ENCODE assay signal across 10 cellular contexts in the genomic region with DNA sequence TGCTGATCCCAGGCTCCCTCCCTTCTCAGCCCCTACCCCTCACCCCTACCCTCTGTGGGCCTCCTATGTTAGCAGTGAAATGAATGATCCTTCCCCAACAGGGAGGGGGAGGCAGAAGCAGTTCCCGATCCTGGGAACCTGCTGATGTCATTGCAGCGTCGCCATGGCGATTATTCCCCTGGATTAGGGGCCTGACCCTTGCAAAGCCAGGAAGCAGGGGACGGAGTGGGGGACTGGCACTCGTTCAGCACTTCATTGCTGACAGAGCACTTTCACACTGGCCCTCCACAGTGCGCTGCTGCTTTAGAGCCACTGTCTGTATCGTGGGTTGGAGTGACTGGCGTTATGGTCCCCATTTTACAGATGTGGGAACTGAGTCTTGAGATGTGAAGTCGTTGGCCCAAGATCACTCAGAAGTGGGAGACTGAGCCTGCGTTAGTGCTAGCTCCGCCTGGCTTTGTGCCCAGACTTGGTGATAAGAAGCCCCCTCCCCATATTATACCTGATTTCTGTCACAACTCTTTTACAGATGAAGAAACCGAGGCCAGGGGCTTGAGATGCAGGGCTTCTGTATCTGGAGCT. TPM values are rescaled to one million over a fixed set of nuclear protein-coding genes. Genes with fewer than 3 reads are reported as not detected.
DNase-seq lines count a peak whose midpoint lies in the region; ATAC-seq and TF ChIP-seq lines count a peak whose summit lies in the region.
"Had no signal": no experiment of that assay in that cellular context is flagged by ENCODE, and none has a peak within 500 bp of the region (broad histone marks: within the 10 kb centered on the region; RNA-seq: fewer than 3 reads in every experiment).

No MANE protein-coding gene starts in this region.

- no peaks in the 10 kb centered on the region for H3K9me3 ChIP-seq in tibial artery

- no peaks in the 10 kb centered on the region for H3K27me3 ChIP-seq in tibial artery
- H3K27me3 ChIP-seq: cardiac muscle cell had no signal

- H3K27me3 Mint-ChIP-seq in activated CD4-positive, alpha-beta T cell treated with anti-CD3 and anti-CD28 coated beads, Interleukin-2, amount 10 ng/mL, durations not matched to agents 7 days and 5 days, result no peaks in the 10 kb centered on the region
- H3K27me3 Mint-ChIP-seq in chondrocyte (ENCODE audit: low read depth), result no peaks in the 10 kb centered on the region

- peaks cover 25 to 79% (median 39%) of the 10 kb centered on the region in 3 donors for H3K36me3 ChIP-seq in tibial artery

- no peak for DNase-seq in activated CD4-positive, alpha-beta T cell treated with anti-CD3 and anti-CD28 coated beads, Interleukin-2, amount 10 ng/mL, durations not matched to agents 7 days and 5 days
- DNase-seq in activated CD4-positive, alpha-beta T cell treated with anti-CD3 and anti-CD28 coated beads for 48 hours, result no peak
- no peak for DNase-seq in chondrocyte (ENCODE audit: low spot score)
- peak; percentile 48 to 94 for DNase-seq in lung microvascular endothelial cell (ENCODE audit: low read depth in 2 of 2)
- no peak for DNase-seq in tibial artery
- DNase-seq in SK-N-DZ (ENCODE audit: low spot score), result no peak
- no peak for DNase-seq in NK-92 treated with Interleukin-12 subunit alpha and Interleukin-12 subunit beta, amount 100 ng/mL, for 24 hours (lab: John Stamatoyannopoulos, UW)
- DNase-seq: NCI-H226 had no signal

- POLR2A ChIA-PET in activated CD4-positive, alpha-beta T cell treated with anti-CD3 and anti-CD28 coated beads, Interleukin-2, amount 10 ng/mL, durations not matched to agents 7 days and 5 days (lab: Charles Lee), result no interaction called here

- H3K9me3 Mint-ChIP-seq in activated CD4-positive, alpha-beta T cell treated with anti-CD3 and anti-CD28 coated beads, Interleukin-2, amount 10 ng/mL, durations not matched to agents 7 days and 5 days, result no peaks in the 10 kb centered on the region
- no peaks in the 10 kb centered on the region for H3K9me3 Mint-ChIP-seq in chondrocyte (ENCODE audit: low read depth)

- CTCF ChIA-PET in activated CD4-positive, alpha-beta T cell treated with anti-CD3 and anti-CD28 coated beads, Interleukin-2, amount 10 ng/mL, durations not matched to agents 7 days and 5 days (lab: Charles Lee), result no interaction called here

- H3K4me1 ChIP-seq in tibial artery, result peaks cover 0 to 100% (median 72%) of the 10 kb centered on the region in 4 donors

- peaks cover 70% of the 10 kb centered on the region for H3K36me3 Mint-ChIP-seq in activated CD4-positive, alpha-beta T cell treated with anti-CD3 and anti-CD28 coated beads, Interleukin-2, amount 10 ng/mL, durations not matched to agents 7 days and 5 days (ENCODE audit: low read depth)
- peaks cover 36% of the 10 kb centered on the region for H3K36me3 Mint-ChIP-seq in chondrocyte (ENCODE audit: low read depth)

- no peak for ATAC-seq in GM18873 (IDR thresholded peaks at IDR 0.05; ENCODE audit: low FRiP score, unreplicated experiment)

- H3K4me3 ChIP-seq in tibial artery, result no peak overlapping the region
- H3K4me3 ChIP-seq: cardiac muscle cell had no signal

- TF ChIP-seq CTCF in chondrocyte (IDR thresholded peaks at IDR 0.05) (no peak), tibial artery (IDR thresholded peaks at IDR 0.05) (no peak)

- H3K27ac Mint-ChIP-seq in activated CD4-positive, alpha-beta T cell treated with anti-CD3 and anti-CD28 coated beads, Interleukin-2, amount 10 ng/mL, durations not matched to agents 7 days and 5 days, result peak overlapping the region; percentile 72
- H3K27ac Mint-ChIP-seq in chondrocyte (ENCODE audit: unreplicated experiment), result peak overlapping the region; percentile 82

- H3K4me3 Mint-ChIP-seq in activated CD4-positive, alpha-beta T cell treated with anti-CD3 and anti-CD28 coated beads, Interleukin-2, amount 10 ng/mL, durations not matched to agents 7 days and 5 days, result no peak overlapping the region
- no peak overlapping the region for H3K4me3 Mint-ChIP-seq in chondrocyte (ENCODE audit: unreplicated experiment)

- H3K27ac ChIP-seq in tibial artery, result peak overlapping the region; percentile 55 to 77
- H3K27ac ChIP-seq: cardiac muscle cell had no signal

- peaks cover 87% of the 10 kb centered on the region for H3K4me1 Mint-ChIP-seq in activated CD4-positive, alpha-beta T cell treated with anti-CD3 and anti-CD28 coated beads, Interleukin-2, amount 10 ng/mL, durations not matched to agents 7 days and 5 days
- peaks cover 86% of the 10 kb centered on the region for H3K4me1 Mint-ChIP-seq in chondrocyte (ENCODE audit: low read depth)

- intact Hi-C loops in tibial artery (cut with DNase I; ENCODE audit: low total_unique reads), result no loop called here

RNA-seq across cellular contexts. Expression of a gene that starts 26.6 kb away (rescaled TPM):
- 100 to 1,000 TPM; 189 to 200 TPM for total RNA-seq in activated CD4-positive, alpha-beta T cell treated with anti-CD3 and anti-CD28 coated beads, Interleukin-2, amount 10 ng/mL, durations not matched to agents 7 days and 5 days
- total RNA-seq in chondrocyte, result 444 to 599 TPM (median 593 TPM) in 3 replicates
- 50.8 and 60.4 TPM in 2 replicates for total RNA-seq in lung microvascular endothelial cell
- polyA plus RNA-seq in SK-N-DZ (2014; cell fraction: cytosol; rRNA removed), result 33.0 and 37.4 TPM in 2 replicates
- polyA plus RNA-seq in SK-N-DZ (2014; cell fraction: nucleus; rRNA removed), result 15.7 and 18.3 TPM in 2 replicates

RNA-seq across cellular contexts. Expression of a gene that starts 42.9 kb away (rescaled TPM):
- 1,000 to 10,000 TPM; 1,147 to 1,160 TPM for total RNA-seq in activated CD4-positive, alpha-beta T cell treated with anti-CD3 and anti-CD28 coated beads, Interleukin-2, amount 10 ng/mL, durations not matched to agents 7 days and 5 days
- total RNA-seq in chondrocyte (916 to 959 TPM (median 937 TPM) in 3 replicates), lung microvascular endothelial cell (1,108 and 1,906 TPM in 2 replicates)
- 2,846 and 2,901 TPM in 2 replicates for polyA plus RNA-seq in SK-N-DZ (2014; cell fraction: cytosol; rRNA removed)
- 2,361 and 2,387 TPM in 2 replicates for polyA plus RNA-seq in SK-N-DZ (2014; cell fraction: nucleus; rRNA removed)

Comparison
In these comparisons a context has a peak if more than half of its experiments do, and no peak if none do; other contexts are left out.
1. DNase-seq: peak in lung microvascular endothelial cell (2 of 2); none in activated CD4-positive, alpha-beta T cell treated with anti-CD3 and anti-CD28 coated beads, Interleukin-2, amount 10 ng/mL, durations not matched to agents 7 days and 5 days (single experiment), activated CD4-positive, alpha-beta T cell treated with anti-CD3 and anti-CD28 coated beads for 48 hours (single experiment), chondrocyte (single experiment), tibial artery (0 of 2), SK-N-DZ (single experiment) and NK-92 treated with Interleukin-12 subunit alpha and Interleukin-12 subunit beta, amount 100 ng/mL, for 24 hours (single experiment).